18 cellular contexts compared by ENCODE assay signal in genomic region chr2:14998548-14998947, GRCh38.
DNase-seq lines count a peak whose midpoint lies in the region; ATAC-seq, FAIRE-seq and TF ChIP-seq lines count a peak whose summit lies in the region.
"Had no signal": no experiment of that assay in that cellular context is flagged by ENCODE, and none has a peak within 500 bp of the region (broad histone marks: within the 10 kb centered on the region; RNA-seq: fewer than 3 reads in every experiment).

No MANE protein-coding gene starts in this region.

- H3K4me3 ChIP-seq in neuron (ENCODE audit: low read length) (no peak overlapping the region), left lung (no peak overlapping the region)
- H3K4me3 ChIP-seq: BLaER1, HAP-1 had no signal

- H2AFZ ChIP-seq in neuron (ENCODE audit: low read depth, low read length): peak overlapping the region; percentile 24

- no peak for TF ChIP-seq CTCF in left lung (IDR thresholded peaks at IDR 0.05)

- no peak overlapping the region for H3K27ac ChIP-seq in left lung
- H3K27ac ChIP-seq: 22Rv1, BLaER1 had no signal

- peak; percentile 4 for DNase-seq in DMS53 (lab: John Stamatoyannopoulos, UW)
- DNase-seq in DMS53 treated with DMSO at 0.1 percent for 48 hours (lab: John Stamatoyannopoulos, UW; ENCODE audit: unreplicated experiment): no peak
- peak; percentile 72 for DNase-seq in NCI-H82 (lab: John Stamatoyannopoulos, UW)
- DNase-seq in NCI-H82 treated with DMSO at 0.1 percent for 48 hours (lab: John Stamatoyannopoulos, UW; ENCODE audit: unreplicated experiment): no peak
- DNase-seq in GM12891 (ENCODE audit: insufficient read length, low spot score): no peak
- no peak for DNase-seq in left lung
- DNase-seq in RPMI8226: no peak
- DNase-seq: Caco-2; CD8-positive, alpha-beta memory T cell; EL; IMR-90 had no signal

- TF ChIP-seq POLR2A in GM12891 (IDR thresholded peaks at IDR 0.05; ENCODE audit: low read depth, low read length): no peak

- H3K36me3 ChIP-seq in neuron (ENCODE audit: insufficient read depth, low read length) (no peaks in the 10 kb centered on the region), left lung (no peaks in the 10 kb centered on the region)
- H3K36me3 ChIP-seq: BLaER1, HAP-1 had no signal

- FAIRE-seq in GM12891 (lab: Jason Lieb, UNC): no peak
- FAIRE-seq: G401.6, GM12892, H1 had no signal

- peaks cover 14% of the 10 kb centered on the region for H3K4me1 ChIP-seq in neuron (ENCODE audit: insufficient read depth, low read length)
- no peaks in the 10 kb centered on the region for H3K4me1 ChIP-seq in left lung
- H3K4me1 ChIP-seq: BLaER1, Caco-2, HAP-1 had no signal

- ATAC-seq in left lung: no peak

- H3K27me3 ChIP-seq in neuron (ENCODE audit: insufficient read depth, low read length): no peaks in the 10 kb centered on the region
- no peaks in the 10 kb centered on the region for H3K27me3 ChIP-seq in left lung
- H3K27me3 ChIP-seq: BLaER1 had no signal

- intact Hi-C loops in left lung (cut with DNase I): no loop called here

- no peaks in the 10 kb centered on the region for H3K9me3 ChIP-seq in neuron (ENCODE audit: low read length)
- no peaks in the 10 kb centered on the region for H3K9me3 ChIP-seq in left lung
- H3K9me3 ChIP-seq: BLaER1, Caco-2, HAP-1 had no signal

TF ChIP-seq in GM12891, 5 proteins besides CTCF, POLR2A, EP300 and RAD21:
- no peak for TF ChIP-seq SPI1 (IDR thresholded peaks at IDR 0.05; ENCODE audit: low read depth, low read length)
- no peak for TF ChIP-seq TAF1 (IDR thresholded peaks at IDR 0.05; ENCODE audit: low read depth, low read length)
- no peak for TF ChIP-seq POLR2AphosphoS5 (IDR thresholded peaks at IDR 0.05; ENCODE audit: low read depth, low read length)
- no peak for TF ChIP-seq PAX5 (IDR thresholded peaks at IDR 0.05; ENCODE audit: insufficient read depth, low read length, severe bottlenecking)
- TF ChIP-seq POU2F2 (IDR thresholded peaks at IDR 0.05; ENCODE audit: low read depth, low read length): no peak
TF ChIP-seq in GM12891: peak in this region for 0.

Comparison
In these comparisons a context has a peak if more than half of its experiments do, and no peak if none do; other contexts are left out.
1. DNase-seq: peak in DMS53 (single experiment) and NCI-H82 (single experiment); none in DMS53 treated with DMSO at 0.1 percent for 48 hours (single experiment), NCI-H82 treated with DMSO at 0.1 percent for 48 hours (single experiment), GM12891 (single experiment), left lung (0 of 2) and RPMI8226 (single experiment).